Comparison of ENCODE assay signal across 1 cellular context in the genomic region with DNA sequence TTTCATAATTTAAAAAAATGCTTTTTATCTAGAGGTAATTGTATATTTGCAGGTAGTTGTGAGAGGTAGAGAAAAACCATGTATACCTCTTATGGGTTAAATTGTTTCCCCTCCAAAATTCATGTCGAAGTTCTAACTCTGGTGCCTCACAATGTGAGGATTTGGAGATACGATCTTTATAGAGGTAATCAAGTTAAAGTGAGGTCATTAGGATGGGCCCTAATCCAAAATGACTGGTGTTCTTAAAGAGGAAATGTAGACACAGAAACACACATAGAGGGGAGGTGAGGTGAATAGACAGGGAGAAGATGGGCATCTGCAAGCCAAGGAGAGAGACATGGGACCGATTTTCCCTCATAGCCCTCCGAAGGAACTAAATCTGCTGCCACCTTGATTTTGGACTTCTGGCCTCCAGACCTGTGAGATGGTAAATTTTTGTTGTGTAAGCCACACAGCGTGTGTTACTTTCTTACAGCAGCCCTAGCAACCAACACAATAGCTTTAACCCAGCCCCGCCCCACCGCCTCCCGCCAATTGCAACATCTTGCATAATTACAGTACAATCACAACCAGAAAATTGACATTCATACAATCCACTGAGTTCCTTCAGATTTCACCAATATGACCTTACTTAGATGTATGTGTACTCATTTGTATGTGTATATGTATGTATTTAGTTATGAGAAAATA.
TF ChIP-seq lines count a peak whose summit lies in the region.

No MANE protein-coding gene starts in this region.

TF ChIP-seq in HEK293, 187 proteins besides CTCF, POLR2A, EP300 and RAD21 (continued from another document):
- no peak for TF ChIP-seq ZNF792 (tag by site-specific recombination; IDR thresholded peaks at IDR 0.05)
- TF ChIP-seq ZBTB17 (tag by site-specific recombination; IDR thresholded peaks at IDR 0.05) = no peak
- TF ChIP-seq, protein P1, sequence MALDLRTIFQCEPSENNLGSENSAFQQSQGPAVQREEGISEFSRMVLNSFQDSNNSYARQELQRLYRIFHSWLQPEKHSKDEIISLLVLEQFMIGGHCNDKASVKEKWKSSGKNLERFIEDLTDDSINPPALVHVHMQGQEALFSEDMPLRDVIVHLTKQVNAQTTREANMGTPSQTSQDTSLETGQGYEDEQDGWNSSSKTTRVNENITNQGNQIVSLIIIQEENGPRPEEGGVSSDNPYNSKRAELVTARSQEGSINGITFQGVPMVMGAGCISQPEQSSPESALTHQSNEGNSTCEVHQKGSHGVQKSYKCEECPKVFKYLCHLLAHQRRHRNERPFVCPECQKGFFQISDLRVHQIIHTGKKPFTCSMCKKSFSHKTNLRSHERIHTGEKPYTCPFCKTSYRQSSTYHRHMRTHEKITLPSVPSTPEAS (tag by site-specific recombination; IDR thresholded peaks at IDR 0.05) = no peak
- TF ChIP-seq ZNF660 (tag by site-specific recombination; IDR thresholded peaks at IDR 0.05) = no peak
- TF ChIP-seq ZNF2 (tag by site-specific recombination; IDR thresholded peaks at IDR 0.05) = no peak
- TF ChIP-seq SP3 (tag by site-specific recombination; IDR thresholded peaks at IDR 0.05) = no peak
- no peak for TF ChIP-seq PRDM2 (tag by site-specific recombination; IDR thresholded peaks at IDR 0.05; ENCODE audit: borderline replicate concordance)
- TF ChIP-seq ZNF776 (tag by site-specific recombination; IDR thresholded peaks at IDR 0.05; ENCODE audit: borderline replicate concordance) = no peak
- TF ChIP-seq ZBTB10 (tag by site-specific recombination; IDR thresholded peaks at IDR 0.05) = no peak
- TF ChIP-seq ZBTB1 (tag by site-specific recombination; IDR thresholded peaks at IDR 0.05) = no peak
- TF ChIP-seq, protein P2, sequence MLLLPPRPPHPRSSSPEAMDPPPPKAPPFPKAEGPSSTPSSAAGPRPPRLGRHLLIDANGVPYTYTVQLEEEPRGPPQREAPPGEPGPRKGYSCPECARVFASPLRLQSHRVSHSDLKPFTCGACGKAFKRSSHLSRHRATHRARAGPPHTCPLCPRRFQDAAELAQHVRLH (tag by site-specific recombination; IDR thresholded peaks at IDR 0.05) = peak; percentile 73; the same call in 1 of the 2 replicates
- TF ChIP-seq PATZ1 (tag by site-specific recombination; IDR thresholded peaks at IDR 0.05) = no peak
- no peak for TF ChIP-seq PBX3 (CRISPR knock-in tag; IDR thresholded peaks at IDR 0.05)
- no peak for TF ChIP-seq OVOL3 (tag by site-specific recombination; IDR thresholded peaks at IDR 0.05)
- peak; percentile 47; the same call in 1 of the 2 replicates for TF ChIP-seq FEZF1 (tag by site-specific recombination; IDR thresholded peaks at IDR 0.05)
- TF ChIP-seq PRDM4 (tag by site-specific recombination; IDR thresholded peaks at IDR 0.05) = peak; percentile 38; the same call in 1 of the 2 replicates
- TF ChIP-seq ZNF394 (tag by site-specific recombination; IDR thresholded peaks at IDR 0.05; ENCODE audit: borderline replicate concordance) = no peak
- TF ChIP-seq ZNF23 (tag by site-specific recombination; IDR thresholded peaks at IDR 0.05; ENCODE audit: borderline replicate concordance) = no peak
- no peak for TF ChIP-seq ZEB2 (tag by site-specific recombination; IDR thresholded peaks at IDR 0.05)
- no peak for TF ChIP-seq ZFHX2 (tag by site-specific recombination; conservative IDR thresholded peaks at IDR 0.05)
